Comparison of ENCODE assay signal across 8 cellular contexts in the genomic region with DNA sequence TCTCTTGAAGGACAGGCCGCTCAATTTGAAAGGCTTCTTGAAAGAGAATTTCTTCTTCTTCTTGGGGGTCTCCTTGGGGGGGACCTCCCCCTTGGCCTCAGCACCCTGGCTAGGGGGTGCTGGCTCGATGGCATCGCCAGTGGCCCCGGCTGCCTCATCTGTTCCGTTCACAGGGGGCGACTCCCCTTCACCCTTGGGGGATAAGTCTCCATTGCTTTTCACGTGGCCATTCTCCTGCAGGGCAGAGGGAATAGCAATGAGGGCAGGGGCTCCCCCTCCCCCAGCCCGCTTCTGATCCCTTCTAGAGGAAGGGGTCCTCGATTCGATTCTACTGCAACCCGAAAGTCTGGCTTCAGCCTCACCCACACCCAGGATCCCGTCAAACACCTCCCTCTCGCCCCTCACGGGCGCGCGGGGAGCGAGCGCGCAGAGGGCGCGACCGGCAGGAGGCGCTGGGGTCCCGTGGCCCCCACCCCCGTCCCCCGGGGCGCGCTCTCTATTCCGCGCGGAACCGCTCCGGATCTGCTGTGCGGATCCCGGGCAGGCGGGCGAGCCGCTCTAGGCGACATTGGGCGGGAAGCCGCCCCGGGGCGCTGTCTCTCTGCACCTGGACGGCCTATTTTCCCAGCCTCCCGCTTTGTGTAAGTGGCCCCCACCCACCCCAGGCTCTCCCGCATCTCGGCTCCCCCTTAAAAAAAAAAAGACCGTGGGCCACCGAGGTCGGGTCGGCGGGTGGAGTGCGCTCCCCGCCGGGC. TPM values are rescaled to one million over a fixed set of nuclear protein-coding genes. Genes with fewer than 3 reads are reported as not detected.
A peak's percentile ranks its signal among the peaks of the same experiment; 100 is the strongest.
DNase-seq lines count a peak whose midpoint lies in the region; ATAC-seq and TF ChIP-seq lines count a peak whose summit lies in the region.

No MANE protein-coding gene starts in this region.

- H3K4me3 ChIP-seq in SJCRH30 (peak overlapping the region; percentile 98), right atrium auricular region (peak overlapping the region; percentile 57 to 68), retinal pigment epithelial cell (ENCODE audit: low read length) (peak overlapping the region; percentile 84)

- TF ChIP-seq CTCF in right atrium auricular region (IDR thresholded peaks at IDR 0.05): peak; percentile 74 to 85
- TF ChIP-seq CTCF in retinal pigment epithelial cell (conservative IDR thresholded peaks at IDR 0.05; ENCODE audit: low read depth, low read length): peak; percentile 67

- H3K36me3 ChIP-seq in SJCRH30: peaks cover 38% of the 10 kb centered on the region
- peaks cover 15% of the 10 kb centered on the region for H3K36me3 ChIP-seq in right atrium auricular region

- no peaks in the 10 kb centered on the region for H3K36me3 Mint-ChIP-seq in activated naive CD8-positive, alpha-beta T cell

- H3K9me3 ChIP-seq in SJCRH30 (replicated peaks) (no peaks in the 10 kb centered on the region), right atrium auricular region (no peaks in the 10 kb centered on the region)

- H3K27ac ChIP-seq in SJCRH30 (peak overlapping the region; percentile 44), right atrium auricular region (peak overlapping the region; percentile 64 to 68)

- H3K4me3 Mint-ChIP-seq in activated naive CD8-positive, alpha-beta T cell: peak overlapping the region; percentile 91

- DNase-seq in Daoy (ENCODE audit: low read depth) (peak; percentile 60), SJCRH30 (peak; percentile 56 to 72), right atrium auricular region (ENCODE audit: low spot score) (no peak), retinal pigment epithelial cell (ENCODE audit: low read depth) (no peak), NCI-H510A (lab: John Stamatoyannopoulos, UW) (no peak), NCI-H187 treated with DMSO at 0.1 percent for 48 hours (lab: John Stamatoyannopoulos, UW) (no peak)

- H3K9me3 Mint-ChIP-seq in activated naive CD8-positive, alpha-beta T cell (ENCODE audit: low read depth): no peaks in the 10 kb centered on the region

- H3K4me1 ChIP-seq in SJCRH30: peaks cover 25% of the 10 kb centered on the region
- peaks cover 0 to 44% of the 10 kb centered on the region in 2 donors for H3K4me1 ChIP-seq in right atrium auricular region

- peak; percentile 15 for ATAC-seq in HG02852 (IDR thresholded peaks at IDR 0.05; ENCODE audit: unreplicated experiment)

- H3K27me3 ChIP-seq in SJCRH30 (no peaks in the 10 kb centered on the region), right atrium auricular region (no peaks in the 10 kb centered on the region)

- peak overlapping the region; percentile 85 for H3K27ac Mint-ChIP-seq in activated naive CD8-positive, alpha-beta T cell

- H3K27me3 Mint-ChIP-seq in activated naive CD8-positive, alpha-beta T cell: no peaks in the 10 kb centered on the region

- peaks cover 42% of the 10 kb centered on the region for H3K4me1 Mint-ChIP-seq in activated naive CD8-positive, alpha-beta T cell (ENCODE audit: low read depth)

RNA-seq across cellular contexts. Expression of a gene that starts 1.0 kb away (rescaled TPM):
- total RNA-seq in Daoy (2014; rRNA removed; shearing (Covaris generic)): 132 and 151 TPM in 2 replicates
- 207 and 208 TPM in 2 replicates for total RNA-seq in SJCRH30 (2014; rRNA removed; shearing (Covaris generic))
- 10 to 100 TPM in 1 of 2 donors, 1 to 10 TPM in 1; 9.5 to 34.5 TPM for total RNA-seq in right atrium auricular region

RNA-seq across cellular contexts. Expression of a gene that starts 27.2 kb away (rescaled TPM):
- 0.48 and 2.7 TPM in 2 replicates for total RNA-seq in Daoy (2014; rRNA removed; shearing (Covaris generic))
- 2.1 and 4.2 TPM in 2 replicates for total RNA-seq in SJCRH30 (2014; rRNA removed; shearing (Covaris generic))
- total RNA-seq in right atrium auricular region: 1 to 10 TPM in 1 of 2 donors, under 1 TPM in 1; 0.89 to 7.5 TPM

RNA-seq across cellular contexts. Expression of a gene that starts 27.3 kb away (rescaled TPM):
- total RNA-seq in Daoy (2014; rRNA removed; shearing (Covaris generic)): 1.9 TPM in 1 of 2 replicates, not detected in the other
- total RNA-seq in SJCRH30 (2014; rRNA removed; shearing (Covaris generic)): 1.0 and 1.2 TPM in 2 replicates
- total RNA-seq in right atrium auricular region: under 1 TPM; 0.63 to 0.70 TPM

RNA-seq across cellular contexts. Expression of a gene that starts 43.2 kb away (rescaled TPM):
- 96.9 and 122 TPM in 2 replicates for total RNA-seq in Daoy (2014; rRNA removed; shearing (Covaris generic))
- 156 and 160 TPM in 2 replicates for total RNA-seq in SJCRH30 (2014; rRNA removed; shearing (Covaris generic))
- total RNA-seq in right atrium auricular region: 10 to 100 TPM; 21.8 to 28.0 TPM

RNA-seq across cellular contexts. Expression of a gene that starts 59.2 kb away (rescaled TPM):
- 69.0 and 75.7 TPM in 2 replicates for total RNA-seq in Daoy (2014; rRNA removed; shearing (Covaris generic))
- 49.4 and 54.5 TPM in 2 replicates for total RNA-seq in SJCRH30 (2014; rRNA removed; shearing (Covaris generic))
- total RNA-seq in right atrium auricular region: 10 to 100 TPM; 47.1 to 49.7 TPM

Comparison
In these comparisons a context has a peak if more than half of its experiments do, and no peak if none do; other contexts are left out.
1. DNase-seq: peak in Daoy (single experiment) and SJCRH30 (2 of 2); none in right atrium auricular region (single experiment), retinal pigment epithelial cell (single experiment), NCI-H510A (single experiment) and NCI-H187 treated with DMSO at 0.1 percent for 48 hours (single experiment).
2. Peak in every context shown above with its lines, with median percentiles within 50 percentile points of each other: H3K4me3 ChIP-seq.